Comparison of ENCODE assay signal across 1 cellular context in genomic region chr14:24096545-24097181, GRCh38.
TF ChIP-seq lines count a peak whose summit lies in the region.

No MANE protein-coding gene starts in this region.

TF ChIP-seq in WTC11, 78 proteins besides CTCF, POLR2A, EP300 and RAD21 (continued from another document):
- no peak for TF ChIP-seq ZNF396 (CRISPR knock-in tag; IDR thresholded peaks at IDR 0.05; ENCODE audit: borderline replicate concordance)
- no peak for TF ChIP-seq ZBTB21 (CRISPR knock-in tag; IDR thresholded peaks at IDR 0.05; ENCODE audit: borderline replicate concordance)
- no peak for TF ChIP-seq ESRRA (CRISPR knock-in tag; IDR thresholded peaks at IDR 0.05; ENCODE audit: borderline replicate concordance)
- no peak for TF ChIP-seq CDX4 (CRISPR knock-in tag; IDR thresholded peaks at IDR 0.05; ENCODE audit: borderline replicate concordance)
- no peak for TF ChIP-seq MYBL2 (CRISPR knock-in tag; IDR thresholded peaks at IDR 0.05)
- TF ChIP-seq PRDM15 (CRISPR knock-in tag; IDR thresholded peaks at IDR 0.05), result no peak
- no peak for TF ChIP-seq USF2 (CRISPR knock-in tag; IDR thresholded peaks at IDR 0.05)
